In genomic region chr1:156124557-156125483, GRCh38 we compare ENCODE assay signal across 1 cellular context.
TF ChIP-seq lines count a peak whose summit lies in the region.

No MANE protein-coding gene starts in this region.

TF ChIP-seq in GM12878, 131 proteins besides CTCF, POLR2A, EP300 and RAD21 (continued from another document and continues in another):
- TF ChIP-seq EED (IDR thresholded peaks at IDR 0.05; ENCODE audit: low read depth) (no peak), SRF (IDR thresholded peaks at IDR 0.05; ENCODE audit: low read depth in 2 of 2, low read length in 2 of 2) (no peak), ZZZ3 (IDR thresholded peaks at IDR 0.05; ENCODE audit: control insufficient read depth, insufficient read length, low read depth) (no peak), ASH2L (IDR thresholded peaks at IDR 0.05; ENCODE audit: borderline replicate concordance, low read depth) (no peak), TCF3 (IDR thresholded peaks at IDR 0.05; ENCODE audit: borderline replicate concordance, insufficient read depth, low read depth, low read length) (no peak), CBX3 (IDR thresholded peaks at IDR 0.05; ENCODE audit: borderline replicate concordance, low read depth) (no peak), CEBPZ (IDR thresholded peaks at IDR 0.05; ENCODE audit: low read depth, low read length) (no peak), SMARCA5 (IDR thresholded peaks at IDR 0.05) (0 out of 2 replicates have a peak, but pooled peaks have one; percentile 10), SIX5 (IDR thresholded peaks at IDR 0.05; ENCODE audit: low read depth, low read length, severe bottlenecking) (no peak), GATAD2B (conservative IDR thresholded peaks at IDR 0.05; ENCODE audit: low read depth) (peak; percentile 27), GABPA (IDR thresholded peaks at IDR 0.05; ENCODE audit: low read depth) (no peak), NR2F1 (conservative IDR thresholded peaks at IDR 0.05) (peak; percentile 21; the same call in 1 of the 2 replicates), BHLHE40 (IDR thresholded peaks at IDR 0.05; ENCODE audit: borderline replicate concordance in 1 of 2, low read depth in 2 of 2, low read length in 1 of 2) (peak in 1 of 2 experiments; percentile 75; a peak in 2 of 4 replicates), IKZF1 (conservative IDR thresholded peaks at IDR 0.05) (peak; percentile 79), TAF1 (IDR thresholded peaks at IDR 0.05; ENCODE audit: borderline replicate concordance, low read depth, low read length) (0 out of 2 replicates have a peak, but pooled peaks have one; percentile 20), RBBP5 (conservative IDR thresholded peaks at IDR 0.05) (no peak), MYB (IDR thresholded peaks at IDR 0.05; ENCODE audit: borderline replicate concordance, low read depth, low read length) (no peak), CHD4 (IDR thresholded peaks at IDR 0.05) (no peak), MTA3 (IDR thresholded peaks at IDR 0.05; ENCODE audit: borderline replicate concordance, low read length) (no peak), PML (IDR thresholded peaks at IDR 0.05; ENCODE audit: low read length) (no peak), MEF2B (IDR thresholded peaks at IDR 0.05; ENCODE audit: partially characterized antibody, poor library complexity, severe bottlenecking) (peak; percentile 11), MTA2 (IDR thresholded peaks at IDR 0.05; ENCODE audit: low read depth) (peak; percentile 54), NKRF (conservative IDR thresholded peaks at IDR 0.05) (no peak; the same call in 1 of the 2 replicates), HDGF (IDR thresholded peaks at IDR 0.05) (peak; percentile 89), RFX5 (IDR thresholded peaks at IDR 0.05; ENCODE audit: low read depth, low read length) (no peak), NBN (IDR thresholded peaks at IDR 0.05) (no peak), MYC (IDR thresholded peaks at IDR 0.05; ENCODE audit: insufficient read depth, insufficient read length, insufficient replicate concordance, low read length, severe bottlenecking) (no peak), FOXM1 (IDR thresholded peaks at IDR 0.05; ENCODE audit: low read depth, low read length) (no peak), ZBED1 (IDR thresholded peaks at IDR 0.05; ENCODE audit: borderline replicate concordance) (no peak), MEF2A (IDR thresholded peaks at IDR 0.05; ENCODE audit: insufficient read depth, low read depth, low read length) (no peak), ZBTB33 (IDR thresholded peaks at IDR 0.05) (no peak), ESRRA (IDR thresholded peaks at IDR 0.05; ENCODE audit: low read length) (no peak), ZNF622 (IDR thresholded peaks at IDR 0.05) (no peak), CREB1 (IDR thresholded peaks at IDR 0.05; ENCODE audit: low read depth) (no peak), KAT2A (conservative IDR thresholded peaks at IDR 0.05; ENCODE audit: control insufficient read depth, low read depth, low read length) (no peak), BACH1 (IDR thresholded peaks at IDR 0.05; ENCODE audit: borderline replicate concordance) (no peak), NFYA (IDR thresholded peaks at IDR 0.05; ENCODE audit: borderline replicate concordance, low read depth, low read length) (no peak), ATF7 (IDR thresholded peaks at IDR 0.05; ENCODE audit: low read depth) (no peak), CEBPB (IDR thresholded peaks at IDR 0.05; ENCODE audit: borderline replicate concordance in 1 of 2, low read depth in 2 of 2, low read length in 2 of 2) (no peak), SREBF1 (IDR thresholded peaks at IDR 0.05; ENCODE audit: low read length) (no peak), IRF4 (IDR thresholded peaks at IDR 0.05; ENCODE audit: low read depth, low read length) (no peak), RCOR1 (conservative IDR thresholded peaks at IDR 0.05; ENCODE audit: low read depth, low read length) (no peak), TCF7 (IDR thresholded peaks at IDR 0.05; ENCODE audit: borderline replicate concordance) (no peak), HDAC6 (IDR thresholded peaks at IDR 0.05; ENCODE audit: unreplicated experiment) (no peak), SUPT20H (IDR thresholded peaks at IDR 0.05; ENCODE audit: borderline replicate concordance, control insufficient read depth, low read depth, low read length) (no peak)
- TF ChIP-seq, protein P1, sequence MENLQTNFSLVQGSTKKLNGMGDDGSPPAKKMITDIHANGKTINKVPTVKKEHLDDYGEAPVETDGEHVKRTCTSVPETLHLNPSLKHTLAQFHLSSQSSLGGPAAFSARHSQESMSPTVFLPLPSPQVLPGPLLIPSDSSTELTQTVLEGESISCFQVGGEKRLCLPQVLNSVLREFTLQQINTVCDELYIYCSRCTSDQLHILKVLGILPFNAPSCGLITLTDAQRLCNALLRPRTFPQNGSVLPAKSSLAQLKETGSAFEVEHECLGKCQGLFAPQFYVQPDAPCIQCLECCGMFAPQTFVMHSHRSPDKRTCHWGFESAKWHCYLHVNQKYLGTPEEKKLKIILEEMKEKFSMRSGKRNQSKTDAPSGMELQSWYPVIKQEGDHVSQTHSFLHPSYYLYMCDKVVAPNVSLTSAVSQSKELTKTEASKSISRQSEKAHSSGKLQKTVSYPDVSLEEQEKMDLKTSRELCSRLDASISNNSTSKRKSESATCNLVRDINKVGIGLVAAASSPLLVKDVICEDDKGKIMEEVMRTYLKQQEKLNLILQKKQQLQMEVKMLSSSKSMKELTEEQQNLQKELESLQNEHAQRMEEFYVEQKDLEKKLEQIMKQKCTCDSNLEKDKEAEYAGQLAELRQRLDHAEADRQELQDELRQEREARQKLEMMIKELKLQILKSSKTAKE (IDR thresholded peaks at IDR 0.05; ENCODE audit: low read depth, poor library complexity, severe bottlenecking) = peak; percentile 58
- TF ChIP-seq, protein P2, sequence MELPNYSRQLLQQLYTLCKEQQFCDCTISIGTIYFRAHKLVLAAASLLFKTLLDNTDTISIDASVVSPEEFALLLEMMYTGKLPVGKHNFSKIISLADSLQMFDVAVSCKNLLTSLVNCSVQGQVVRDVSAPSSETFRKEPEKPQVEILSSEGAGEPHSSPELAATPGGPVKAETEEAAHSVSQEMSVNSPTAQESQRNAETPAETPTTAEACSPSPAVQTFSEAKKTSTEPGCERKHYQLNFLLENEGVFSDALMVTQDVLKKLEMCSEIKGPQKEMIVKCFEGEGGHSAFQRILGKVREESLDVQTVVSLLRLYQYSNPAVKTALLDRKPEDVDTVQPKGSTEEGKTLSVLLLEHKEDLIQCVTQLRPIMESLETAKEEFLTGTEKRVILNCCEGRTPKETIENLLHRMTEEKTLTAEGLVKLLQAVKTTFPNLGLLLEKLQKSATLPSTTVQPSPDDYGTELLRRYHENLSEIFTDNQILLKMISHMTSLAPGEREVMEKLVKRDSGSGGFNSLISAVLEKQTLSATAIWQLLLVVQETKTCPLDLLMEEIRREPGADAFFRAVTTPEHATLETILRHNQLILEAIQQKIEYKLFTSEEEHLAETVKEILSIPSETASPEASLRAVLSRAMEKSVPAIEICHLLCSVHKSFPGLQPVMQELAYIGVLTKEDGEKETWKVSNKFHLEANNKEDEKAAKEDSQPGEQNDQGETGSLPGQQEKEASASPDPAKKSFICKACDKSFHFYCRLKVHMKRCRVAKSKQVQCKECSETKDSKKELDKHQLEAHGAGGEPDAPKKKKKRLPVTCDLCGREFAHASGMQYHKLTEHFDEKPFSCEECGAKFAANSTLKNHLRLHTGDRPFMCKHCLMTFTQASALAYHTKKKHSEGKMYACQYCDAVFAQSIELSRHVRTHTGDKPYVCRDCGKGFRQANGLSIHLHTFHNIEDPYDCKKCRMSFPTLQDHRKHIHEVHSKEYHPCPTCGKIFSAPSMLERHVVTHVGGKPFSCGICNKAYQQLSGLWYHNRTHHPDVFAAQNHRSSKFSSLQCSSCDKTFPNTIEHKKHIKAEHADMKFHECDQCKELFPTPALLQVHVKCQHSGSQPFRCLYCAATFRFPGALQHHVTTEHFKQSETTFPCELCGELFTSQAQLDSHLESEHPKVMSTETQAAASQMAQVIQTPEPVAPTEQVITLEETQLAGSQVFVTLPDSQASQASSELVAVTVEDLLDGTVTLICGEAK (IDR thresholded peaks at IDR 0.05; ENCODE audit: borderline replicate concordance) = no peak
- TF ChIP-seq, protein P3, sequence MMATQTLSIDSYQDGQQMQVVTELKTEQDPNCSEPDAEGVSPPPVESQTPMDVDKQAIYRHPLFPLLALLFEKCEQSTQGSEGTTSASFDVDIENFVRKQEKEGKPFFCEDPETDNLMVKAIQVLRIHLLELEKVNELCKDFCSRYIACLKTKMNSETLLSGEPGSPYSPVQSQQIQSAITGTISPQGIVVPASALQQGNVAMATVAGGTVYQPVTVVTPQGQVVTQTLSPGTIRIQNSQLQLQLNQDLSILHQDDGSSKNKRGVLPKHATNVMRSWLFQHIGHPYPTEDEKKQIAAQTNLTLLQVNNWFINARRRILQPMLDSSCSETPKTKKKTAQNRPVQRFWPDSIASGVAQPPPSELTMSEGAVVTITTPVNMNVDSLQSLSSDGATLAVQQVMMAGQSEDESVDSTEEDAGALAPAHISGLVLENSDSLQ (IDR thresholded peaks at IDR 0.05) = peak; percentile 8; the same call in 1 of the 2 replicates
- TF ChIP-seq, protein P4, sequence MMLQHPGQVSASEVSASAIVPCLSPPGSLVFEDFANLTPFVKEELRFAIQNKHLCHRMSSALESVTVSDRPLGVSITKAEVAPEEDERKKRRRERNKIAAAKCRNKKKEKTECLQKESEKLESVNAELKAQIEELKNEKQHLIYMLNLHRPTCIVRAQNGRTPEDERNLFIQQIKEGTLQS (IDR thresholded peaks at IDR 0.05; ENCODE audit: borderline replicate concordance, extremely low read depth, low read depth, low read length) = no peak
- TF ChIP-seq, protein P5, sequence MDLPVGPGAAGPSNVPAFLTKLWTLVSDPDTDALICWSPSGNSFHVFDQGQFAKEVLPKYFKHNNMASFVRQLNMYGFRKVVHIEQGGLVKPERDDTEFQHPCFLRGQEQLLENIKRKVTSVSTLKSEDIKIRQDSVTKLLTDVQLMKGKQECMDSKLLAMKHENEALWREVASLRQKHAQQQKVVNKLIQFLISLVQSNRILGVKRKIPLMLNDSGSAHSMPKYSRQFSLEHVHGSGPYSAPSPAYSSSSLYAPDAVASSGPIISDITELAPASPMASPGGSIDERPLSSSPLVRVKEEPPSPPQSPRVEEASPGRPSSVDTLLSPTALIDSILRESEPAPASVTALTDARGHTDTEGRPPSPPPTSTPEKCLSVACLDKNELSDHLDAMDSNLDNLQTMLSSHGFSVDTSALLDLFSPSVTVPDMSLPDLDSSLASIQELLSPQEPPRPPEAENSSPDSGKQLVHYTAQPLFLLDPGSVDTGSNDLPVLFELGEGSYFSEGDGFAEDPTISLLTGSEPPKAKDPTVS (IDR thresholded peaks at IDR 0.05; ENCODE audit: low read depth, low read length) = no peak
